8 cellular contexts compared by ENCODE assay signal in the genomic region with DNA sequence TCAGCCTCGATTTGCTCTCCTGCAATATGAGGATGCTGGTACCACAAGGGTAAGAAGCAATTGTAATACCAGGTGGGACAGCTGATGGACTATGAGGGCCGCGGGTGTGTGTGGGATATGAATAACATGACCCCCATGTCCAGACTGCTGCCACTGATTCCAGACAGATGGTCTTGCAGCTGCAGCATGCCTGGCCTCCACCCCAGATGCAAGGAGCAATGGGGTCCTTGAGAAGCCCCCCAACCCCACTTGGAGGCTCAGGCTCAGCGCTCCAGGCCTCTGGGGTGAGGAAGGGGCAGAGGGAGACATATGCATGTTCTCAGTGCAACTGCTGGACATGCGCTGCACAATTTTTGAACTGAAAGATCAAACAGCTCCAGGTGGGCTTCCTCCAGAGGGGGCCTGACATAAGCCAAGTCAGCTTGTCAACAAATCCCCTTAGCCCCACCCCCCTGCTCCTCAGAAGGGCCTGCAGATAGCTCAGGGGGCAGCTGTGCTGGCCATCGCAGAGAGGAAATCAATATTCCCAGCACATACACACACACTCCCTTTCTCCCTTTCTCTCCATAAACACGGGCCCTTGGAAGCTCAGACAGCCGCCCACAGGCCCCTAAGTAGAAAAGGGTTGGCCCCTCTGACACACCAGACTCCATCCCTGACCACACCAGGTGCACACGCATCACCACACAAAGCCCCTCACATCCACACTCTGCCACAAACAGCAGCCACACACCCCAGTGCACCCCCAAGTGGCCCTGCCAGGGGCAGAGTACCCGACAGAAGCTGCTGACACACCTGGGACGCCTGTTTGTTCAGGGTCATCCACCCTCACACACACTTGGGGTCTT.
A peak's percentile ranks its signal among the peaks of the same experiment; 100 is the strongest.
DNase-seq lines count a peak whose midpoint lies in the region; ATAC-seq and TF ChIP-seq lines count a peak whose summit lies in the region.

No MANE protein-coding gene starts in this region.

- H3K27ac ChIP-seq in mucosa of rectum (ENCODE audit: low read depth in 2 of 2, low read length in 2 of 2), result no peak overlapping the region
- peak overlapping the region; percentile 71 for H3K27ac ChIP-seq in vagina

- DNase-seq in Right ventricle myocardium inferior (ENCODE audit: missing footprints), result peak; percentile 39
- DNase-seq in cardiac septum (ENCODE audit: low spot score), result no peak
- DNase-seq in cardiac fibroblast (ENCODE audit: low read depth in 2 of 2), result no peak
- no peak for DNase-seq in vagina (ENCODE audit: extremely low spot score in 2 of 2)
- no peak for DNase-seq in H4 (ENCODE audit: low spot score)

- ATAC-seq in Right ventricle myocardium inferior (no peak), GM18511 (IDR thresholded peaks at IDR 0.05; ENCODE audit: unreplicated experiment) (no peak), HG03354 (IDR thresholded peaks at IDR 0.05; ENCODE audit: poor library complexity, severe bottlenecking, unreplicated experiment) (no peak)

- TF ChIP-seq POLR2A in vagina (IDR thresholded peaks at IDR 0.05), result no peak

- no peaks in the 10 kb centered on the region for H3K36me3 ChIP-seq in mucosa of rectum (ENCODE audit: control insufficient read depth in 2 of 2, insufficient read depth in 2 of 2, low read length in 2 of 2)
- no peaks in the 10 kb centered on the region for H3K36me3 ChIP-seq in vagina

- H3K9me3 ChIP-seq in mucosa of rectum (ENCODE audit: control insufficient read depth in 2 of 2, low read length in 2 of 2) (no peaks in the 10 kb centered on the region), vagina (no peaks in the 10 kb centered on the region)

- H3K27me3 ChIP-seq in mucosa of rectum (ENCODE audit: control insufficient read depth in 2 of 2, insufficient read depth in 2 of 2, low read length in 2 of 2), result no peaks in the 10 kb centered on the region
- H3K27me3 ChIP-seq in vagina, result no peaks in the 10 kb centered on the region

- TF ChIP-seq CTCF in cardiac fibroblast (IDR thresholded peaks at IDR 0.05; ENCODE audit: low read depth, low read length), result no peak
- no peak for TF ChIP-seq CTCF in vagina (IDR thresholded peaks at IDR 0.05)

- H3K4me3 ChIP-seq in cardiac fibroblast (replicated peaks in 1 of 2; ENCODE audit: low read depth in 2 of 2, low read length in 2 of 2), result peak overlapping the region; percentile 67 to 75
- peak overlapping the region; percentile 72 to 76 for H3K4me3 ChIP-seq in mucosa of rectum (ENCODE audit: low read length in 2 of 2)
- peak overlapping the region; percentile 78 to 90 for H3K4me3 ChIP-seq in vagina

- H3K9ac ChIP-seq in mucosa of rectum (ENCODE audit: low read depth in 1 of 2, low read length in 2 of 2), result peak overlapping the region; percentile 63 to 82

- intact Hi-C loops in Right ventricle myocardium inferior (cut with DNase I), result loop anchor here (2.0 kb wide), 1 partner anchor 27 kb away; no protein-coding TSS in a partner anchor
- intact Hi-C loops in cardiac septum (cut with DNase I), result loop anchor here (2.0 kb wide), 1 partner anchor 31 kb away; no protein-coding TSS in a partner anchor
- intact Hi-C loops in vagina (cut with DNase I), result no loop called here

- H3K4me1 ChIP-seq in mucosa of rectum (ENCODE audit: control insufficient read depth in 2 of 2, insufficient read depth in 2 of 2, low read length in 2 of 2), result peaks cover 51 to 55% of the 10 kb centered on the region in 2 donors
- peaks cover 72% of the 10 kb centered on the region for H3K4me1 ChIP-seq in vagina
